Comparison of ENCODE assay signal across 18 cellular contexts in genomic region chr15:75961332-75961731, GRCh38. TPM values are rescaled to one million over a fixed set of nuclear protein-coding genes. Genes with fewer than 3 reads are reported as not detected.
DNase-seq lines count a peak whose midpoint lies in the region; ATAC-seq, FAIRE-seq and TF ChIP-seq lines count a peak whose summit lies in the region.
"Had no signal": no experiment of that assay in that cellular context is flagged by ENCODE, and none has a peak within 500 bp of the region (broad histone marks: within the 10 kb centered on the region; RNA-seq: fewer than 3 reads in every experiment).

No MANE protein-coding gene starts in this region.

- H3K4me3 Mint-ChIP-seq in activated CD4-positive, alpha-beta T cell treated with anti-CD3 and anti-CD28 coated beads for 36 hours, result no peak overlapping the region
- H3K4me3 Mint-ChIP-seq: CD4-positive, CD25-positive, alpha-beta regulatory T cell; IgD-negative memory B cell had no signal

- H3K79me2 ChIP-seq in H1 (ENCODE audit: control insufficient read depth in 1 of 2, insufficient read depth in 2 of 2, low read length in 2 of 2), result no peaks in the 10 kb centered on the region

- H3K18ac ChIP-seq in H1 (ENCODE audit: extremely low read depth, low read length), result no peak overlapping the region

- no peak for TF ChIP-seq POLR2A in H1 (IDR thresholded peaks at IDR 0.05; ENCODE audit: control extremely low read depth in 1 of 2, low read depth in 2 of 2, low read length in 2 of 2)

- ATAC-seq in lower lobe of right lung, result no peak
- no peak for ATAC-seq in activated CD4-positive, alpha-beta T cell treated with anti-CD3 and anti-CD28 coated beads for 36 hours

- no peaks in the 10 kb centered on the region for H3K4me1 Mint-ChIP-seq in activated CD4-positive, alpha-beta T cell treated with anti-CD3 and anti-CD28 coated beads for 36 hours
- H3K4me1 Mint-ChIP-seq: CD4-positive, CD25-positive, alpha-beta regulatory T cell; IgD-negative memory B cell had no signal

- TF ChIP-seq RAD21 in H1 (IDR thresholded peaks at IDR 0.05 in 1 of 2, conservative IDR thresholded peaks at IDR 0.05 in 1 of 2; ENCODE audit: low read depth in 2 of 2, low read length in 2 of 2), result no peak

- no peak overlapping the region for H3K9ac ChIP-seq in H1 (replicated peaks in 1 of 4; ENCODE audit: extremely low read depth in 1 of 4, low read depth in 3 of 4, low read length in 3 of 4)
- H3K9ac ChIP-seq: BLaER1 treated with 17β-estradiol and CSF1 and Interleukin-3, amounts not matched to agents 10 nM and 100 nM; GM23248 had no signal

- H3K36me3 Mint-ChIP-seq in activated CD4-positive, alpha-beta T cell treated with anti-CD3 and anti-CD28 coated beads for 36 hours (ENCODE audit: low read depth), result no peaks in the 10 kb centered on the region
- H3K36me3 Mint-ChIP-seq: CD4-positive, CD25-positive, alpha-beta regulatory T cell; IgD-negative memory B cell had no signal

- H3K79me1 ChIP-seq in H1 (ENCODE audit: low read depth, low read length), result no peaks in the 10 kb centered on the region

- TF ChIP-seq EP300 in H1 (IDR thresholded peaks at IDR 0.05; ENCODE audit: borderline replicate concordance in 1 of 2, low read depth in 2 of 2, low read length in 2 of 2), result no peak

- H3K9me3 ChIP-seq in H1 (ENCODE audit: insufficient read depth in 2 of 2, low read depth in 1 of 2, low read length in 1 of 2) (no peaks in the 10 kb centered on the region), lower lobe of right lung (no peaks in the 10 kb centered on the region)

- no peak overlapping the region for H2BK20ac ChIP-seq in H1 (ENCODE audit: low read length)

- H4K8ac ChIP-seq in H1 (ENCODE audit: extremely low read depth, insufficient read depth, low read length), result no peak overlapping the region

- DNase-seq in NCI-H69 (lab: John Stamatoyannopoulos, UW), result peak; percentile 33
- DNase-seq in H1 (ENCODE audit: low read depth in 1 of 2, low spot score in 2 of 2), result no peak
- DNase-seq in lower lobe of right lung, result no peak
- DNase-seq in activated CD4-positive, alpha-beta T cell treated with anti-CD3 and anti-CD28 coated beads for 36 hours, result no peak
- no peak for DNase-seq in activated CD4-positive, alpha-beta T cell treated with anti-CD3 and anti-CD28 coated beads, Interleukin-2, amount 50 U/mL, for 4 hours
- DNase-seq: ACHN; CD4-positive, CD25-positive, alpha-beta regulatory T cell; DMS79; GM23248; H7 had no signal

- no peaks in the 10 kb centered on the region for H3K27me3 ChIP-seq in H1 (replicated peaks in 1 of 4; ENCODE audit: control insufficient read depth in 3 of 4, extremely low read depth in 1 of 4, insufficient read depth in 3 of 4, low read length in 3 of 4)
- no peaks in the 10 kb centered on the region for H3K27me3 ChIP-seq in lower lobe of right lung (ENCODE audit: low read depth)
- H3K27me3 ChIP-seq: BLaER1 treated with 17β-estradiol and CSF1 and Interleukin-3, amounts not matched to agents 10 nM and 100 nM had no signal

- H2BK12ac ChIP-seq in H1 (ENCODE audit: low read depth, low read length), result no peak overlapping the region

- H2AK5ac ChIP-seq in H1 (ENCODE audit: low read depth, low read length), result no peak overlapping the region

- peaks cover 11% of the 10 kb centered on the region for H3K27me3 Mint-ChIP-seq in activated CD4-positive, alpha-beta T cell treated with anti-CD3 and anti-CD28 coated beads for 36 hours

- H3K23me2 ChIP-seq in H1 (ENCODE audit: low read depth, low read length), result no peaks in the 10 kb centered on the region

- H2BK120ac ChIP-seq in H1 (replicated peaks; ENCODE audit: low read depth, low read length), result no peak overlapping the region

- intact Hi-C loops in lower lobe of right lung (cut with DNase I), result no loop called here
- intact Hi-C loops in activated CD4-positive, alpha-beta T cell treated with anti-CD3 and anti-CD28 coated beads for 36 hours (cut with DNase I, micrococcal nuclease), result no loop called here

- WGBS in H1 (ENCODE audit: extremely low coverage in 1 of 2, insufficient coverage in 1 of 2, insufficient read length in 1 of 2, insufficient replicate concordance in 2 of 2, low coverage in 1 of 2, low lambda C conversion rate in 2 of 2, missing lambda C conversion rate in 1 of 2), 2 experiments, result 84% methylated on average over 1 of the region's 1 CpG; no CpG with 5 or more reads in 1 of the 2 experiments

- H3K4me3 ChIP-seq in H1 (ENCODE audit: extremely low read depth in 1 of 4, insufficient read depth in 2 of 4, low read depth in 3 of 4, low read length in 4 of 4) (no peak overlapping the region), lower lobe of right lung (no peak overlapping the region)
- H3K4me3 ChIP-seq: BLaER1 treated with 17β-estradiol and CSF1 and Interleukin-3, amounts not matched to agents 10 nM and 100 nM; GM23248 had no signal

- H2AFZ ChIP-seq in H1 (ENCODE audit: low read length), result no peak overlapping the region
- H2AFZ ChIP-seq: GM23248 had no signal

- H4K91ac ChIP-seq in H1 (replicated peaks; ENCODE audit: insufficient read length, low read length), result no peak overlapping the region

- CTCF ChIA-PET in H1 (lab: Charles Lee; ENCODE audit: partially characterized antibody), result interaction anchor here (1.8 kb wide), 1 partner anchor 95 kb away, joined by 5 read pairs; no protein-coding TSS in a partner anchor
- CTCF ChIA-PET in activated CD4-positive, alpha-beta T cell treated with anti-CD3 and anti-CD28 coated beads for 36 hours (lab: Charles Lee), result interaction anchor here (1.5 kb wide), 1 partner anchor 24 kb away, joined by 3 read pairs; no protein-coding TSS in a partner anchor

- H3K4me1 ChIP-seq in H1 (replicated peaks in 1 of 4; ENCODE audit: control insufficient read depth in 3 of 4, insufficient read depth in 4 of 4, low read length in 3 of 4) (no peaks in the 10 kb centered on the region), lower lobe of right lung (no peaks in the 10 kb centered on the region)
- H3K4me1 ChIP-seq: BLaER1 treated with 17β-estradiol and CSF1 and Interleukin-3, amounts not matched to agents 10 nM and 100 nM had no signal

- H2BK5ac ChIP-seq in H1 (ENCODE audit: low read depth, low read length), result no peak overlapping the region

- POLR2A ChIA-PET in H1 (lab: Charles Lee; ENCODE audit: partially characterized antibody), result no interaction called here
- POLR2A ChIA-PET in activated CD4-positive, alpha-beta T cell treated with anti-CD3 and anti-CD28 coated beads for 36 hours (lab: Charles Lee), result interaction anchor here (0.7 kb wide), 1 partner anchor 594 kb away, joined by 7 read pairs; no protein-coding TSS in a partner anchor

- H3K27ac ChIP-seq in H1 (ENCODE audit: low read depth, low read length) (no peak overlapping the region), lower lobe of right lung (no peak overlapping the region)
- H3K27ac ChIP-seq: BLaER1 treated with 17β-estradiol and CSF1 and Interleukin-3, amounts not matched to agents 10 nM and 100 nM; GM23248; HL-60 had no signal

- no peak overlapping the region for H3K4me2 ChIP-seq in H1 (ENCODE audit: insufficient read depth in 1 of 2, low read depth in 2 of 2, low read length in 2 of 2)
- H3K4me2 ChIP-seq: BLaER1 treated with 17β-estradiol and CSF1 and Interleukin-3, amounts not matched to agents 10 nM and 100 nM had no signal

- no peak overlapping the region for H3K27ac Mint-ChIP-seq in activated CD4-positive, alpha-beta T cell treated with anti-CD3 and anti-CD28 coated beads for 36 hours
- H3K27ac Mint-ChIP-seq: CD4-positive, CD25-positive, alpha-beta regulatory T cell; IgD-negative memory B cell had no signal

- no peaks in the 10 kb centered on the region for H3K9me3 Mint-ChIP-seq in activated CD4-positive, alpha-beta T cell treated with anti-CD3 and anti-CD28 coated beads for 36 hours (ENCODE audit: low read depth)

- H3K56ac ChIP-seq in H1 (replicated peaks; ENCODE audit: insufficient read length, low read depth, low read length), result no peak overlapping the region

- peak; percentile 30 for FAIRE-seq in A204.1 (lab: Jason Lieb, UNC)
- peak; percentile 53 for FAIRE-seq in G401.6 (lab: Jason Lieb, UNC)
- FAIRE-seq in H1 (lab: Jason Lieb, UNC), result no peak
- FAIRE-seq: GM12891, GM19239 had no signal

- H2BK15ac ChIP-seq in H1 (ENCODE audit: low read length), result no peak overlapping the region

- TF ChIP-seq CTCF in H1 (IDR thresholded peaks at IDR 0.05; ENCODE audit: control extremely low read depth in 1 of 3, insufficient read depth in 1 of 3, low read depth in 1 of 3, low read length in 3 of 3) (no peak), lower lobe of right lung (IDR thresholded peaks at IDR 0.05) (no peak)

- H3K36me3 ChIP-seq in H1 (ENCODE audit: control insufficient read depth in 2 of 4, insufficient read depth in 4 of 4, low read length in 3 of 4), result no peaks in the 10 kb centered on the region
- H3K36me3 ChIP-seq in lower lobe of right lung, result no peaks in the 10 kb centered on the region
- H3K36me3 ChIP-seq: BLaER1 treated with 17β-estradiol and CSF1 and Interleukin-3, amounts not matched to agents 10 nM and 100 nM had no signal

- no peak overlapping the region for H3K4ac ChIP-seq in H1 (replicated peaks; ENCODE audit: insufficient read length, low read depth, low read length)

- no peak overlapping the region for H4K5ac ChIP-seq in H1 (ENCODE audit: insufficient read length, low read depth, low read length)

- H3K14ac ChIP-seq in H1 (ENCODE audit: insufficient read length), result no peak overlapping the region

- H3K23ac ChIP-seq in H1 (ENCODE audit: insufficient read length), result no peak overlapping the region

- no peaks in the 10 kb centered on the region for H4K20me1 ChIP-seq in H1 (replicated peaks in 1 of 2; ENCODE audit: control insufficient read depth in 1 of 2, insufficient read depth in 2 of 2, low read length in 2 of 2)
- H4K20me1 ChIP-seq: BLaER1 treated with 17β-estradiol and CSF1 and Interleukin-3, amounts not matched to agents 10 nM and 100 nM had no signal

RNA-seq across cellular contexts. Expression of gene NRG4, which starts 50.9 kb away (rescaled TPM):
- not detected in 2 replicates for total RNA-seq in H1 (2021; fragmentation: NEBNext Ultra II Directional; extraction: Animal tissue kit (Norgen Biotek cat#: 25700))
- 0.02 and 0.24 TPM in 2 replicates for polyA plus RNA-seq in H1 (2011; rRNA removed)
- 0.08 TPM for polyA plus RNA-seq in H1 (2011; cell fraction: cytosol; rRNA removed)
- polyA plus RNA-seq in H1 (2011; cell fraction: nucleus; rRNA removed), result not detected
- 0.56 to 1.3 TPM (median 0.67 TPM) in 4 replicates for polyA plus RNA-seq in H1 (2012, experiment 1 of 2)
- polyA plus RNA-seq in H1 (2012, experiment 2 of 2), result not detected
- polyA plus RNA-seq in H1 (2013, experiment 1 of 2), result 0.18 TPM
- polyA plus RNA-seq in H1 (2013, experiment 2 of 2), result 0.11 TPM
- polyA minus RNA-seq in H1 (2011; rRNA and poly(A)+ RNA removed), result not detected in 2 replicates
- polyA minus RNA-seq in H1 (2011; cell fraction: cytosol; rRNA and poly(A)+ RNA removed), result not detected
- polyA minus RNA-seq in H1 (2011; cell fraction: nucleus; rRNA and poly(A)+ RNA removed), result not detected
- total RNA-seq in lower lobe of right lung, result 2.2 TPM
- not detected for total RNA-seq in activated CD4-positive, alpha-beta T cell treated with anti-CD3 and anti-CD28 coated beads for 36 hours
- total RNA-seq: CD4-positive, CD25-positive, alpha-beta regulatory T cell; G401; GM23248 had no signal
- polyA plus RNA-seq: CD4-positive, CD25-positive, alpha-beta regulatory T cell; IgD-negative memory B cell had no signal

RNA-seq across cellular contexts. Expression of gene FBXO22, which starts 57.7 kb away (rescaled TPM):
- 66.8 and 67.3 TPM in 2 replicates for total RNA-seq in H1 (2021; fragmentation: NEBNext Ultra II Directional; extraction: Animal tissue kit (Norgen Biotek cat#: 25700))
- polyA plus RNA-seq in H1 (2011; rRNA removed), result 33.2 and 39.9 TPM in 2 replicates
- 43.1 TPM for polyA plus RNA-seq in H1 (2011; cell fraction: cytosol; rRNA removed)
- polyA plus RNA-seq in H1 (2011; cell fraction: nucleus; rRNA removed), result 61.0 TPM
- 69.8 to 85.0 TPM (median 74.9 TPM) in 4 replicates for polyA plus RNA-seq in H1 (2012, experiment 1 of 2)
- polyA plus RNA-seq in H1 (2012, experiment 2 of 2), result 18.4 TPM
- polyA plus RNA-seq in H1 (2013, experiment 1 of 2), result 31.6 TPM
- 34.3 TPM for polyA plus RNA-seq in H1 (2013, experiment 2 of 2)
- polyA minus RNA-seq in H1 (2011; rRNA and poly(A)+ RNA removed), result 62.9 and 76.8 TPM in 2 replicates
- polyA minus RNA-seq in H1 (2011; cell fraction: cytosol; rRNA and poly(A)+ RNA removed), result 63.5 TPM
- polyA minus RNA-seq in H1 (2011; cell fraction: nucleus; rRNA and poly(A)+ RNA removed), result 70.9 TPM
- 20.4 TPM for total RNA-seq in lower lobe of right lung
- total RNA-seq in activated CD4-positive, alpha-beta T cell treated with anti-CD3 and anti-CD28 coated beads for 36 hours, result 10 to 100 TPM; 51.4 to 59.2 TPM
